In genomic region chr1:184061396-184062003, GRCh38 we compare ENCODE assay signal across 13 cellular contexts. TPM values are rescaled to one million over a fixed set of nuclear protein-coding genes. Genes with fewer than 3 reads are reported as not detected.
DNase-seq lines count a peak whose midpoint lies in the region; ATAC-seq, FAIRE-seq and TF ChIP-seq lines count a peak whose summit lies in the region.
"Had no signal": no experiment of that assay in that cellular context is flagged by ENCODE, and none has a peak within 500 bp of the region (broad histone marks: within the 10 kb centered on the region; RNA-seq: fewer than 3 reads in every experiment).

No MANE protein-coding gene starts in this region.

- in situ Hi-C loops in K562 (cut with MboI) = no loop called here

- DNase-seq in left ventricle myocardium superior (no peak), cardiac septum (ENCODE audit: low spot score) (no peak), K562 (ENCODE audit: extremely low read depth in 1 of 4, low spot score in 3 of 4) (no peak), left lung (no peak), NCI-H2107 (lab: John Stamatoyannopoulos, UW) (no peak), RPMI8226 (no peak), WERI-Rb-1 (no peak)
- DNase-seq: activated naive CD8-positive, alpha-beta T cell treated with anti-CD3 and anti-CD28 coated beads, Interleukin-2, amount 10 ng/mL, durations not matched to agents 7 days and 5 days; mucosa of descending colon; NCI-H510A; Right ventricle myocardium superior; transverse colon had no signal

- H3K27me3 ChIP-seq in K562 (ENCODE audit: control insufficient read depth in 2 of 2, insufficient read depth in 2 of 2, low read length in 2 of 2) (no peaks in the 10 kb centered on the region), left lung (no peaks in the 10 kb centered on the region), WERI-Rb-1 (ENCODE audit: insufficient read depth, low read depth, severe bottlenecking) (no peaks in the 10 kb centered on the region)
- H3K27me3 ChIP-seq: transverse colon had no signal

- FAIRE-seq in K562 (lab: Jason Lieb, UNC) = no peak

- no peak overlapping the region for H3K9ac ChIP-seq in K562 (ENCODE audit: insufficient read depth in 1 of 2, low read depth in 2 of 2, low read length in 2 of 2)

- TF ChIP-seq POLR2A in K562 (conservative IDR thresholded peaks at IDR 0.05) = no peak

- H3K27ac ChIP-seq in K562 (ENCODE audit: extremely low read depth, low read depth, low read length) = no peak overlapping the region
- H3K27ac ChIP-seq in left lung = no peak overlapping the region
- H3K27ac ChIP-seq in WERI-Rb-1 = no peak overlapping the region

- POLR2A ChIA-PET in K562 (lab: Yijun Ruan, JAX) = interaction anchor here (1.6 kb wide), 1 partner anchor 21 kb away, joined by 3 read pairs; no protein-coding TSS in a partner anchor

- H3K9me3 ChIP-seq in K562 (replicated peaks; ENCODE audit: control insufficient read depth, insufficient read depth, low read depth, low read length) = no peaks in the 10 kb centered on the region; the same call in 1 of the 2 replicates
- H3K9me3 ChIP-seq in left lung = no peaks in the 10 kb centered on the region
- H3K9me3 ChIP-seq in WERI-Rb-1 (ENCODE audit: severe bottlenecking) = no peaks in the 10 kb centered on the region
- H3K9me3 ChIP-seq: mucosa of descending colon, transverse colon had no signal

- TF ChIP-seq CTCF in K562 (IDR thresholded peaks at IDR 0.05 in 2 of 3, conservative IDR thresholded peaks at IDR 0.05 in 1 of 3; ENCODE audit: insufficient read depth in 2 of 3, low read depth in 1 of 3, low read length in 3 of 3) (no peak), left lung (IDR thresholded peaks at IDR 0.05) (no peak), WERI-Rb-1 (IDR thresholded peaks at IDR 0.05; ENCODE audit: low read depth, low read length) (no peak)

- WGBS in K562 (ENCODE audit: insufficient coverage, low coverage, missing lambda C conversion rate) = 52% methylated on average over 2 of the region's 2 CpGs

- peaks cover 64% of the 10 kb centered on the region for H3K79me2 ChIP-seq in K562 (ENCODE audit: control insufficient read depth, insufficient read depth, low read length)

- no peak overlapping the region for H3K4me2 ChIP-seq in K562 (ENCODE audit: insufficient read depth, low read length)

- H3K4me3 ChIP-seq in K562 = no peak overlapping the region
- H3K4me3 ChIP-seq in left lung = no peak overlapping the region
- H3K4me3 ChIP-seq in WERI-Rb-1 (ENCODE audit: low read depth, low read length) = no peak overlapping the region
- H3K4me3 ChIP-seq: mucosa of descending colon, transverse colon had no signal

- TF ChIP-seq EP300 in K562 (IDR thresholded peaks at IDR 0.05; ENCODE audit: low read length) = no peak

- intact Hi-C loops in left ventricle myocardium superior (cut with micrococcal nuclease) = no loop called here
- intact Hi-C loops in cardiac septum (cut with DNase I) = no loop called here
- intact Hi-C loops in K562 (cut with micrococcal nuclease) = no loop called here
- intact Hi-C loops in left lung (cut with DNase I) = no loop called here

- no peak overlapping the region for H2AFZ ChIP-seq in K562 (ENCODE audit: low read depth, low read length)

- ATAC-seq in left ventricle myocardium superior (peak; percentile 33), K562 (peak; percentile 57), left lung (peak; percentile 82), GM21737 (IDR thresholded peaks at IDR 0.05; ENCODE audit: unreplicated experiment) (no peak)
- ATAC-seq: mucosa of descending colon had no signal

- H3K36me3 ChIP-seq in K562 (ENCODE audit: control insufficient read depth, insufficient read depth, low read length) (peaks cover 67% of the 10 kb centered on the region), left lung (peaks cover 0 to 15% of the 10 kb centered on the region in 2 donors), WERI-Rb-1 (no peaks in the 10 kb centered on the region; the same call in 1 of the 2 replicates)
- H3K36me3 ChIP-seq: transverse colon had no signal

- TF ChIP-seq RAD21 in K562 (CRISPR knock-in tag; conservative IDR thresholded peaks at IDR 0.05 in 1 of 2, IDR thresholded peaks at IDR 0.05 in 1 of 2) = no peak

- H3K9me1 ChIP-seq in K562 (ENCODE audit: control insufficient read depth, insufficient read depth, low read length) = no peaks in the 10 kb centered on the region

- BruUV-seq in K562 (replicated peaks; lab: Mats Ljungman, UMichigan) = no TSS peak

- H3K4me1 ChIP-seq in K562 (replicated peaks in 1 of 2; ENCODE audit: control insufficient read depth in 2 of 2, insufficient read depth in 2 of 2, low read length in 2 of 2) (no peaks in the 10 kb centered on the region; a peak in 1 of 5 replicates), left lung (peaks cover 0 to 11% of the 10 kb centered on the region in 2 donors)

- CTCF ChIA-PET in K562 (lab: Yijun Ruan, JAX; ENCODE audit: low intra/inter-chr PET ratio) = no interaction called here

- H4K20me1 ChIP-seq in K562 (replicated peaks; ENCODE audit: control insufficient read depth, insufficient read depth, low read length) = no peaks in the 10 kb centered on the region

TF ChIP-seq in K562, 482 proteins besides CTCF, POLR2A, EP300 and RAD21:
- no peak for TF ChIP-seq ILF3 (IDR thresholded peaks at IDR 0.05; ENCODE audit: borderline replicate concordance)
- peak; percentile 65 for TF ChIP-seq MEIS2 (IDR thresholded peaks at IDR 0.05; ENCODE audit: partially characterized antibody)
- no peak for TF ChIP-seq TEAD2 (tag; IDR thresholded peaks at IDR 0.05)
- no peak for TF ChIP-seq NEUROD1 (IDR thresholded peaks at IDR 0.05; ENCODE audit: borderline replicate concordance, low read depth, low read length, partially characterized antibody)
- TF ChIP-seq CSDE1 (IDR thresholded peaks at IDR 0.05) = no peak
- TF ChIP-seq MAZ (CRISPR knock-in tag; conservative IDR thresholded peaks at IDR 0.05 in 1 of 2, IDR thresholded peaks at IDR 0.05 in 1 of 2) = 0 out of 4 replicates have a peak, but pooled peaks of 1 of the 2 experiments have one; percentile 21

RNA-seq across cellular contexts. Expression of gene TSEN15, which starts 10.0 kb away (rescaled TPM):
- total RNA-seq in left ventricle myocardium superior (27.2 TPM), cardiac septum (25.6 TPM), K562 (2014; rRNA removed) (82.8 and 83.9 TPM in 2 replicates), K562 (2014; rRNA removed; fragmentation: Illumina TruSeq; extraction: Trizol) (121 and 146 TPM in 2 replicates), K562 (2015; rRNA removed; fragmentation: Illumina TruSeq; extraction: Trizol) (83.2 and 92.8 TPM in 2 replicates), K562 (2021) (81.9 and 86.4 TPM in 2 replicates), left lung (10 to 100 TPM; 33.8 to 33.9 TPM)
- total RNA-seq in K562 (2011; cell fraction: chromatin; rRNA removed; ENCODE audit: low replicate concordance) = 40.1 and 121 TPM in 2 replicates
- total RNA-seq in K562 (2011; cell fraction: nucleolus; rRNA removed) = 27.5 and 40.1 TPM in 2 replicates
- total RNA-seq in K562 (2011; cell fraction: nucleoplasm; rRNA removed) = 71.9 and 122 TPM in 2 replicates
- polyA plus RNA-seq in K562 (2011; rRNA removed) (97.1 and 108 TPM in 2 replicates), K562 (2014; fragmentation: Illumina TruSeq; extraction: Trizol) (106 and 118 TPM in 2 replicates), K562 (2014; fragmentation: Nextera tagmentation; extraction: Ambion mirVana) (10 to 100 TPM; 25.6 to 36.1 TPM), K562 (2014; rRNA removed) (91.3 and 104 TPM in 2 replicates)
- polyA plus RNA-seq in K562 (2011; cell fraction: cytosol; rRNA removed) = 28.9 and 65.9 TPM in 2 replicates
- 65.9 and 104 TPM in 2 replicates for polyA plus RNA-seq in K562 (2011; cell fraction: nucleus; rRNA removed)
- polyA plus RNA-seq in K562 (2012) = 56.9 and 143 TPM in 2 replicates
- polyA minus RNA-seq in K562 (2011; rRNA and poly(A)+ RNA removed) = 87.9 and 108 TPM in 2 replicates
- 43.4 and 50.1 TPM in 2 replicates for polyA minus RNA-seq in K562 (2011; cell fraction: cytosol; rRNA and poly(A)+ RNA removed)
- 69.7 and 127 TPM in 2 replicates for polyA minus RNA-seq in K562 (2011; cell fraction: nucleus; rRNA and poly(A)+ RNA removed)

RNA-seq across cellular contexts. Expression of gene COLGALT2, which starts 24.0 kb away (rescaled TPM):
- total RNA-seq in left ventricle myocardium superior (5.4 TPM), cardiac septum (7.5 TPM), K562 (2014; rRNA removed) (18.8 and 19.1 TPM in 2 replicates), K562 (2014; rRNA removed; fragmentation: Illumina TruSeq; extraction: Trizol) (19.2 and 23.0 TPM in 2 replicates), K562 (2015; rRNA removed; fragmentation: Illumina TruSeq; extraction: Trizol) (11.3 and 11.6 TPM in 2 replicates), K562 (2021) (23.2 and 29.1 TPM in 2 replicates), left lung (1 to 10 TPM in 1 of 2 donors, under 1 TPM in 1; 0.97 to 1.5 TPM)
- total RNA-seq in K562 (2011; cell fraction: chromatin; rRNA removed; ENCODE audit: low replicate concordance) = 26.9 and 36.6 TPM in 2 replicates
- total RNA-seq in K562 (2011; cell fraction: nucleolus; rRNA removed) = 22.2 TPM in 2 replicates
- 33.3 and 42.1 TPM in 2 replicates for total RNA-seq in K562 (2011; cell fraction: nucleoplasm; rRNA removed)
- polyA plus RNA-seq in K562 (2011; rRNA removed) (7.4 and 9.3 TPM in 2 replicates), K562 (2014; fragmentation: Illumina TruSeq; extraction: Trizol) (29.3 and 32.1 TPM in 2 replicates), K562 (2014; fragmentation: Nextera tagmentation; extraction: Ambion mirVana) (10 to 100 TPM; 12.1 to 22.4 TPM), K562 (2014; rRNA removed) (15.8 and 18.5 TPM in 2 replicates)
- 8.1 and 8.2 TPM in 2 replicates for polyA plus RNA-seq in K562 (2011; cell fraction: cytosol; rRNA removed)
- 36.5 and 59.0 TPM in 2 replicates for polyA plus RNA-seq in K562 (2011; cell fraction: nucleus; rRNA removed)
- polyA plus RNA-seq in K562 (2012) = 16.0 and 73.3 TPM in 2 replicates
- 9.9 and 12.4 TPM in 2 replicates for polyA minus RNA-seq in K562 (2011; rRNA and poly(A)+ RNA removed)
- polyA minus RNA-seq in K562 (2011; cell fraction: cytosol; rRNA and poly(A)+ RNA removed) = 8.8 and 9.0 TPM in 2 replicates
- polyA minus RNA-seq in K562 (2011; cell fraction: nucleus; rRNA and poly(A)+ RNA removed) = 21.8 and 22.5 TPM in 2 replicates
